Comparison of ENCODE assay signal across 1 cellular context in genomic region chr1:21925334-21925940, GRCh38.
TF ChIP-seq lines count a peak whose summit lies in the region.

No MANE protein-coding gene starts in this region.

TF ChIP-seq in WTC11, 78 proteins besides CTCF, POLR2A, EP300 and RAD21 (continued from another document):
- TF ChIP-seq, protein P1, sequence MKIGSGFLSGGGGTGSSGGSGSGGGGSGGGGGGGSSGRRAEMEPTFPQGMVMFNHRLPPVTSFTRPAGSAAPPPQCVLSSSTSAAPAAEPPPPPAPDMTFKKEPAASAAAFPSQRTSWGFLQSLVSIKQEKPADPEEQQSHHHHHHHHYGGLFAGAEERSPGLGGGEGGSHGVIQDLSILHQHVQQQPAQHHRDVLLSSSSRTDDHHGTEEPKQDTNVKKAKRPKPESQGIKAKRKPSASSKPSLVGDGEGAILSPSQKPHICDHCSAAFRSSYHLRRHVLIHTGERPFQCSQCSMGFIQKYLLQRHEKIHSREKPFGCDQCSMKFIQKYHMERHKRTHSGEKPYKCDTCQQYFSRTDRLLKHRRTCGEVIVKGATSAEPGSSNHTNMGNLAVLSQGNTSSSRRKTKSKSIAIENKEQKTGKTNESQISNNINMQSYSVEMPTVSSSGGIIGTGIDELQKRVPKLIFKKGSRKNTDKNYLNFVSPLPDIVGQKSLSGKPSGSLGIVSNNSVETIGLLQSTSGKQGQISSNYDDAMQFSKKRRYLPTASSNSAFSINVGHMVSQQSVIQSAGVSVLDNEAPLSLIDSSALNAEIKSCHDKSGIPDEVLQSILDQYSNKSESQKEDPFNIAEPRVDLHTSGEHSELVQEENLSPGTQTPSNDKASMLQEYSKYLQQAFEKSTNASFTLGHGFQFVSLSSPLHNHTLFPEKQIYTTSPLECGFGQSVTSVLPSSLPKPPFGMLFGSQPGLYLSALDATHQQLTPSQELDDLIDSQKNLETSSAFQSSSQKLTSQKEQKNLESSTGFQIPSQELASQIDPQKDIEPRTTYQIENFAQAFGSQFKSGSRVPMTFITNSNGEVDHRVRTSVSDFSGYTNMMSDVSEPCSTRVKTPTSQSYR (CRISPR knock-in tag; IDR thresholded peaks at IDR 0.05) = no peak
- TF ChIP-seq FOXP1 (CRISPR knock-in tag; IDR thresholded peaks at IDR 0.05; ENCODE audit: borderline replicate concordance) (no peak), NR2C2 (CRISPR knock-in tag; IDR thresholded peaks at IDR 0.05) (no peak), NFE2L1 (CRISPR knock-in tag; IDR thresholded peaks at IDR 0.05) (no peak), ZBTB43 (CRISPR knock-in tag; IDR thresholded peaks at IDR 0.05) (no peak), JAZF1 (CRISPR knock-in tag; IDR thresholded peaks at IDR 0.05) (no peak), PREB (CRISPR knock-in tag; IDR thresholded peaks at IDR 0.05; ENCODE audit: borderline replicate concordance) (no peak), ZNF671 (CRISPR knock-in tag; IDR thresholded peaks at IDR 0.05) (no peak), E2F5 (CRISPR knock-in tag; IDR thresholded peaks at IDR 0.05) (no peak)
- TF ChIP-seq, protein P2, sequence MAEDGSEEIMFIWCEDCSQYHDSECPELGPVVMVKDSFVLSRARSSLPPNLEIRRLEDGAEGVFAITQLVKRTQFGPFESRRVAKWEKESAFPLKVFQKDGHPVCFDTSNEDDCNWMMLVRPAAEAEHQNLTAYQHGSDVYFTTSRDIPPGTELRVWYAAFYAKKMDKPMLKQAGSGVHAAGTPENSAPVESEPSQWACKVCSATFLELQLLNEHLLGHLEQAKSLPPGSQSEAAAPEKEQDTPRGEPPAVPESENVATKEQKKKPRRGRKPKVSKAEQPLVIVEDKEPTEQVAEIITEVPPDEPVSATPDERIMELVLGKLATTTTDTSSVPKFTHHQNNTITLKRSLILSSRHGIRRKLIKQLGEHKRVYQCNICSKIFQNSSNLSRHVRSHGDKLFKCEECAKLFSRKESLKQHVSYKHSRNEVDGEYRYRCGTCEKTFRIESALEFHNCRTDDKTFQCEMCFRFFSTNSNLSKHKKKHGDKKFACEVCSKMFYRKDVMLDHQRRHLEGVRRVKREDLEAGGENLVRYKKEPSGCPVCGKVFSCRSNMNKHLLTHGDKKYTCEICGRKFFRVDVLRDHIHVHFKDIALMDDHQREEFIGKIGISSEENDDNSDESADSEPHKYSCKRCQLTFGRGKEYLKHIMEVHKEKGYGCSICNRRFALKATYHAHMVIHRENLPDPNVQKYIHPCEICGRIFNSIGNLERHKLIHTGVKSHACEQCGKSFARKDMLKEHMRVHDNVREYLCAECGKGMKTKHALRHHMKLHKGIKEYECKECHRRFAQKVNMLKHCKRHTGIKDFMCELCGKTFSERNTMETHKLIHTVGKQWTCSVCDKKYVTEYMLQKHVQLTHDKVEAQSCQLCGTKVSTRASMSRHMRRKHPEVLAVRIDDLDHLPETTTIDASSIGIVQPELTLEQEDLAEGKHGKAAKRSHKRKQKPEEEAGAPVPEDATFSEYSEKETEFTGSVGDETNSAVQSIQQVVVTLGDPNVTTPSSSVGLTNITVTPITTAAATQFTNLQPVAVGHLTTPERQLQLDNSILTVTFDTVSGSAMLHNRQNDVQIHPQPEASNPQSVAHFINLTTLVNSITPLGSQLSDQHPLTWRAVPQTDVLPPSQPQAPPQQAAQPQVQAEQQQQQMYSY (CRISPR knock-in tag; IDR thresholded peaks at IDR 0.05) = no peak
- TF ChIP-seq, protein P3, sequence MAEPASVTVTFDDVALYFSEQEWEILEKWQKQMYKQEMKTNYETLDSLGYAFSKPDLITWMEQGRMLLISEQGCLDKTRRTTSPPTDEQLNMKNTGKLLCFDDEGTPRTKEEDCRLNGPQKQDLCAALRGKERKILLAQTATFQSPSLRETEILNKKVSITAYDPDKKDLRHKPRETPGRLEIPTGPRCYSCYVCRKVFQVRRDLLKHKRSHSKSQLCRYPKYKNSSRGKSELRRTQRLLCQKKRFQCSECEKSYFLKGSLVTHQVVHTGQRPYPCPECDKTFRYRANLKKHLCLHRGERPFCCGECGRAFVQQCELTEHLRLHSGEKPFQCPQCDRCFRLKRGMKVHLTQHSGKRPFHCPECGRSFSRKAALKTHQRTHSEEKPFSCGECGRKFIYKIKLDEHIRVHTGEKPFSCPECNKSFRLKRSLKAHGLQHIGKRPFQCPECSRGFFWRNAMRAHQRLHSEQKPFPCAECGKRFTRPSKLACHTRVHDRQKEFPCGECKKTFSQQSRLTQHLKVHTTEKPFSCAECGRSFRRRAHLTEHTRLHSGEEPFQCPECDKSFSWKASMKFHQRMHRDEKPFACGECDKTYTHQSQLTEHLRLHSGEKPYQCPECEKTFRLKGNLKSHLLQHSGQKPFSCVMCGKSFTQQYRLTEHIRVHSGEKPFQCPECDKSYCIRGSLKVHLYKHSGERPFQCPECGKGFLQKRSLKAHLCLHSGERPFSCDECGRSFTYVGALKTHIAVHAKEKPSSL (CRISPR knock-in tag; conservative IDR thresholded peaks at IDR 0.05) = no peak
- TF ChIP-seq, protein P4, sequence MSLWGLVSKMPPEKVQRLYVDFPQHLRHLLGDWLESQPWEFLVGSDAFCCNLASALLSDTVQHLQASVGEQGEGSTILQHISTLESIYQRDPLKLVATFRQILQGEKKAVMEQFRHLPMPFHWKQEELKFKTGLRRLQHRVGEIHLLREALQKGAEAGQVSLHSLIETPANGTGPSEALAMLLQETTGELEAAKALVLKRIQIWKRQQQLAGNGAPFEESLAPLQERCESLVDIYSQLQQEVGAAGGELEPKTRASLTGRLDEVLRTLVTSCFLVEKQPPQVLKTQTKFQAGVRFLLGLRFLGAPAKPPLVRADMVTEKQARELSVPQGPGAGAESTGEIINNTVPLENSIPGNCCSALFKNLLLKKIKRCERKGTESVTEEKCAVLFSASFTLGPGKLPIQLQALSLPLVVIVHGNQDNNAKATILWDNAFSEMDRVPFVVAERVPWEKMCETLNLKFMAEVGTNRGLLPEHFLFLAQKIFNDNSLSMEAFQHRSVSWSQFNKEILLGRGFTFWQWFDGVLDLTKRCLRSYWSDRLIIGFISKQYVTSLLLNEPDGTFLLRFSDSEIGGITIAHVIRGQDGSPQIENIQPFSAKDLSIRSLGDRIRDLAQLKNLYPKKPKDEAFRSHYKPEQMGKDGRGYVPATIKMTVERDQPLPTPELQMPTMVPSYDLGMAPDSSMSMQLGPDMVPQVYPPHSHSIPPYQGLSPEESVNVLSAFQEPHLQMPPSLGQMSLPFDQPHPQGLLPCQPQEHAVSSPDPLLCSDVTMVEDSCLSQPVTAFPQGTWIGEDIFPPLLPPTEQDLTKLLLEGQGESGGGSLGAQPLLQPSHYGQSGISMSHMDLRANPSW (CRISPR knock-in tag; conservative IDR thresholded peaks at IDR 0.05; ENCODE audit: low read depth) = no peak
